In genomic region chr1:192713921-192714320, GRCh38 we compare ENCODE assay signal across 22 cellular contexts.
"Had no signal": no experiment of that assay in that cellular context is flagged by ENCODE, and none has a peak within 500 bp of the region (broad histone marks: within the 10 kb centered on the region; RNA-seq: fewer than 3 reads in every experiment).

No MANE protein-coding gene starts in this region.

- DNase-seq: activated B cell treated with CpG ODN at 0.5 μM for 24 hours; activated CD4-positive, alpha-beta T cell treated with anti-CD3 and anti-CD28 coated beads for 4 hours; activated CD8-positive, alpha-beta T cell treated with anti-CD3 and anti-CD28 coated beads for 36 hours; activated naive CD4-positive, alpha-beta T cell treated with Interleukin-2 at 50 U/mL for 16 hours; activated naive CD8-positive, alpha-beta T cell treated with anti-CD3 and anti-CD28 coated beads, Interleukin-2, amount 10 ng/mL, durations not matched to agents 7 days and 5 days; activated T-cell treated with anti-CD3 and anti-CD28 coated beads, Interleukin-2, amount 50 U/mL, for 1 hour; amygdala; cortex of kidney; heart right ventricle; left ventricle myocardium inferior; mucosa of descending colon; naive B cell; ovary; psoas muscle; right cardiac atrium; trophoblast cell had no signal

- H3K9me3 ChIP-seq: mucosa of descending colon, ovary, psoas muscle, vagina had no signal

- H3K4me3 Mint-ChIP-seq: activated B cell treated with CpG ODN at 0.5 μM for 24 hours; activated CD8-positive, alpha-beta T cell treated with anti-CD3 and anti-CD28 coated beads for 36 hours; activated naive CD8-positive, alpha-beta T cell treated with anti-CD3 and anti-CD28 coated beads, Interleukin-2, amount 10 ng/mL, durations not matched to agents 7 days and 5 days; memory B cell; neural crest cell; stimulated activated naive CD8-positive, alpha-beta T cell treated with anti-CD3 and anti-CD28 coated beads, Interleukin-15, Interleukin-2, amounts not matched to agents 100 ng/mL and 50 ng/mL, for 24 hours had no signal

- H3K27me3 Mint-ChIP-seq: activated B cell treated with CpG ODN at 0.5 μM for 24 hours; activated naive CD8-positive, alpha-beta T cell treated with anti-CD3 and anti-CD28 coated beads, Interleukin-2, amount 10 ng/mL, durations not matched to agents 7 days and 5 days had no signal

- H3K36me3 ChIP-seq: heart right ventricle, left ventricle myocardium inferior, ovary, vagina had no signal

- H3K27ac ChIP-seq: heart right ventricle, left ventricle myocardium inferior, ovary, psoas muscle, skin epidermis, vagina had no signal

- H3K27ac Mint-ChIP-seq: activated B cell treated with CpG ODN at 0.5 μM for 24 hours; activated CD8-positive, alpha-beta T cell treated with anti-CD3 and anti-CD28 coated beads for 36 hours; activated naive CD8-positive, alpha-beta T cell treated with anti-CD3 and anti-CD28 coated beads, Interleukin-2, amount 10 ng/mL, durations not matched to agents 7 days and 5 days; activated T-helper 2 cell treated with anti-CD3 and anti-CD28 coated beads, Interferon-gamma antibody, Interleukin-2, Interleukin-4, amounts not matched to agents 10 μg/mL and 5 μg/mL and 100 μg/mL, durations not matched to agents 14 hours and 24 hours and 36 hours; memory B cell; naive B cell; stimulated activated naive CD8-positive, alpha-beta T cell treated with anti-CD3 and anti-CD28 coated beads, Interleukin-15, Interleukin-2, amounts not matched to agents 100 ng/mL and 50 ng/mL, for 24 hours had no signal

- ATAC-seq: activated CD8-positive, alpha-beta T cell treated with anti-CD3 and anti-CD28 coated beads for 36 hours; mucosa of descending colon; psoas muscle; right cardiac atrium had no signal

- H3K4me1 Mint-ChIP-seq: activated B cell treated with CpG ODN at 0.5 μM for 24 hours; activated naive CD8-positive, alpha-beta T cell treated with anti-CD3 and anti-CD28 coated beads, Interleukin-2, amount 10 ng/mL, durations not matched to agents 7 days and 5 days; memory B cell; naive B cell had no signal

- H3K27me3 ChIP-seq: heart right ventricle, ovary, vagina had no signal

- H3K4me1 ChIP-seq: heart right ventricle, left ventricle myocardium inferior, psoas muscle, vagina had no signal

- H3K4me3 ChIP-seq: heart right ventricle, left ventricle myocardium inferior, mucosa of descending colon, ovary, psoas muscle, skin epidermis, vagina had no signal

- H3K36me3 Mint-ChIP-seq: activated naive CD8-positive, alpha-beta T cell treated with anti-CD3 and anti-CD28 coated beads, Interleukin-2, amount 10 ng/mL, durations not matched to agents 7 days and 5 days had no signal
